In the genomic region with DNA sequence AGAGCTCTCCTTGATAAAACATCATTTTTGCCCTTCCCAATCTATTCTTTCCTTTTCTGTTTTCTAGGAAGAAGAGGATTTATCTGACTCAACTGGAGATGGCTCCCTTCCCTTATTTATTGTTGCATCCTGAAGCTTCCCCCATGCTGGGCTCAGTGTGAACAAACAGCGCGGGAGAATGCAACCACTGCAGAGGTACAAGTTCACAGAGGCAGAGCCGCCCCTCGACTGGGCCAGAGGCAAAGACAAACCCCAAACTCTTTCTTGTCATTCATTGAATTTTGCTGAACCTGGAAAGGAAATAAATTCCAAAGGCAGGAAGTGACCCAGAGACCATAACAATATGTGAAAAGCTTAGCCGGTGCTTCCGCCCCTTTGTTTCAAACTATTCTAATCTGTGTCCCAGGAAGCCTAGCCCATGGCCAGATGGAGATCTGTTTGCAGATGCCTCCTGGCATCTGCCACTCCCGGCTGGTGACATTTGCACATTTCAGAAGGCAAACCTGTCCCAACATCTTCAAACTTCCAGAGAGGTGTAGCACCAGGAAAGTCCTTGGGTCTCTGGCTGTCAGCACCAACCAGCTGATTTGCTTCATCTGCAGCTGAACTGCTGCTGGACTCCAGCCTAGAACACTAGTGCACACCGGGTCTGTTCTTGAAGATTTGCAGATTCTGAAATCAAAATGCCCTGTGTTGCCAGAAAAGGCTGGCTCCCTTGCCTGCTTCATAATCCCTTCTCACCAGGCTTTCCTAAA, we compare ENCODE assay signal across 1 cellular context.
A peak's percentile ranks its signal among the peaks of the same experiment; 100 is the strongest.
TF ChIP-seq lines count a peak whose summit lies in the region.

No MANE protein-coding gene starts in this region.

TF ChIP-seq in HepG2, 621 proteins besides CTCF, POLR2A, EP300 and RAD21 (continued from another document and continues in another):
- TF ChIP-seq ETS1 (CRISPR knock-in tag; IDR thresholded peaks at IDR 0.05) (no peak), DDIT3 (CRISPR knock-in tag; IDR thresholded peaks at IDR 0.05) (no peak), ZNF17 (CRISPR knock-in tag; IDR thresholded peaks at IDR 0.05) (no peak), HDAC1 (CRISPR knock-in tag; IDR thresholded peaks at IDR 0.05) (no peak), ZNF253 (CRISPR knock-in tag; IDR thresholded peaks at IDR 0.05; ENCODE audit: borderline replicate concordance) (no peak), ZC3H13 (CRISPR knock-in tag; IDR thresholded peaks at IDR 0.05) (no peak), NONO (IDR thresholded peaks at IDR 0.05) (no peak), NONO (CRISPR knock-in tag; conservative IDR thresholded peaks at IDR 0.05) (peak; percentile 36; the same call in 1 of the 2 replicates), YEATS2 (CRISPR knock-in tag; IDR thresholded peaks at IDR 0.05; ENCODE audit: borderline replicate concordance) (no peak), SNRNP70 (IDR thresholded peaks at IDR 0.05; ENCODE audit: low read depth, low read length) (no peak), ZNF556 (CRISPR knock-in tag; IDR thresholded peaks at IDR 0.05; ENCODE audit: borderline replicate concordance) (no peak; the same call in 1 of the 2 replicates), NBN (conservative IDR thresholded peaks at IDR 0.05) (no peak), ZNF296 (CRISPR knock-in tag; conservative IDR thresholded peaks at IDR 0.05) (no peak), FOXO1 (CRISPR knock-in tag; IDR thresholded peaks at IDR 0.05) (peak; percentile 51; the same call in 1 of the 2 replicates), IRF9 (CRISPR knock-in tag; IDR thresholded peaks at IDR 0.05; ENCODE audit: borderline replicate concordance) (no peak), NKX3-1 (CRISPR knock-in tag; IDR thresholded peaks at IDR 0.05) (peak; percentile 76; the same call in 1 of the 2 replicates), ZNF83 (CRISPR knock-in tag; IDR thresholded peaks at IDR 0.05; ENCODE audit: borderline replicate concordance) (no peak), MLLT10 (CRISPR knock-in tag; IDR thresholded peaks at IDR 0.05) (no peak), ZNF691 (CRISPR knock-in tag; IDR thresholded peaks at IDR 0.05; ENCODE audit: borderline replicate concordance, low read depth) (no peak; the same call in 1 of the 2 replicates), ZNF333 (CRISPR knock-in tag; IDR thresholded peaks at IDR 0.05; ENCODE audit: borderline replicate concordance) (no peak), ZNF781 (CRISPR knock-in tag; IDR thresholded peaks at IDR 0.05; ENCODE audit: borderline replicate concordance, not compliant biosample characterization) (peak; percentile 43), ZNF891 (CRISPR knock-in tag; IDR thresholded peaks at IDR 0.05) (no peak), ZNF589 (CRISPR knock-in tag; conservative IDR thresholded peaks at IDR 0.05) (no peak), CBX1 (IDR thresholded peaks at IDR 0.05; ENCODE audit: low read depth) (peak; percentile 22), BCLAF1 (IDR thresholded peaks at IDR 0.05) (no peak), KLF11 (CRISPR knock-in tag; IDR thresholded peaks at IDR 0.05) (peak; percentile 73), ZMYM4 (CRISPR knock-in tag; IDR thresholded peaks at IDR 0.05) (no peak), ZBTB20 (CRISPR knock-in tag; IDR thresholded peaks at IDR 0.05; ENCODE audit: borderline replicate concordance, low read depth) (0 out of 2 replicates have a peak, but pooled peaks have one; percentile 48), ZNF644 (CRISPR knock-in tag; IDR thresholded peaks at IDR 0.05; ENCODE audit: low read depth) (no peak), FOXK2 (IDR thresholded peaks at IDR 0.05) (no peak), ZNF281 (CRISPR knock-in tag; IDR thresholded peaks at IDR 0.05; ENCODE audit: borderline replicate concordance) (no peak), ZNF230 (CRISPR knock-in tag; IDR thresholded peaks at IDR 0.05) (no peak; the same call in none of the 2 replicates), ZNF850 (CRISPR knock-in tag; conservative IDR thresholded peaks at IDR 0.05) (no peak), ZNF180 (CRISPR knock-in tag; IDR thresholded peaks at IDR 0.05; ENCODE audit: borderline replicate concordance, low read depth) (no peak), ZNF510 (CRISPR knock-in tag; IDR thresholded peaks at IDR 0.05; ENCODE audit: low read depth) (no peak; the same call in 1 of the 2 replicates)
- TF ChIP-seq, protein P1, sequence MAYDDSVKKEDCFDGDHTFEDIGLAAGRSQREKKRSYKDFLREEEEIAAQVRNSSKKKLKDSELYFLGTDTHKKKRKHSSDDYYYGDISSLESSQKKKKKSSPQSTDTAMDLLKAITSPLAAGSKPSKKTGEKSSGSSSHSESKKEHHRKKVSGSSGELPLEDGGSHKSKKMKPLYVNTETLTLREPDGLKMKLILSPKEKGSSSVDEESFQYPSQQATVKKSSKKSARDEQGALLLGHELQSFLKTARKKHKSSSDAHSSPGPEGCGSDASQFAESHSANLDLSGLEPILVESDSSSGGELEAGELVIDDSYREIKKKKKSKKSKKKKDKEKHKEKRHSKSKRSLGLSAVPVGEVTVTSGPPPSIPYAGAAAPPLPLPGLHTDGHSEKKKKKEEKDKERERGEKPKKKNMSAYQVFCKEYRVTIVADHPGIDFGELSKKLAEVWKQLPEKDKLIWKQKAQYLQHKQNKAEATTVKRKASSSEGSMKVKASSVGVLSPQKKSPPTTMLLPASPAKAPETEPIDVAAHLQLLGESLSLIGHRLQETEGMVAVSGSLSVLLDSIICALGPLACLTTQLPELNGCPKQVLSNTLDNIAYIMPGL (CRISPR knock-in tag; IDR thresholded peaks at IDR 0.05; ENCODE audit: borderline replicate concordance in 1 of 2, low read depth in 1 of 2) = peak in 1 of 2 experiments; percentile 65; a peak in 2 of 4 replicates
- TF ChIP-seq, protein P2, sequence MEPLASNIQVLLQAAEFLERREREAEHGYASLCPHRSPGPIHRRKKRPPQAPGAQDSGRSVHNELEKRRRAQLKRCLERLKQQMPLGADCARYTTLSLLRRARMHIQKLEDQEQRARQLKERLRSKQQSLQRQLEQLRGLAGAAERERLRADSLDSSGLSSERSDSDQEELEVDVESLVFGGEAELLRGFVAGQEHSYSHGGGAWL (CRISPR knock-in tag; IDR thresholded peaks at IDR 0.05) = peak; percentile 35; the same call in 1 of the 2 replicates
- TF ChIP-seq, protein P3, sequence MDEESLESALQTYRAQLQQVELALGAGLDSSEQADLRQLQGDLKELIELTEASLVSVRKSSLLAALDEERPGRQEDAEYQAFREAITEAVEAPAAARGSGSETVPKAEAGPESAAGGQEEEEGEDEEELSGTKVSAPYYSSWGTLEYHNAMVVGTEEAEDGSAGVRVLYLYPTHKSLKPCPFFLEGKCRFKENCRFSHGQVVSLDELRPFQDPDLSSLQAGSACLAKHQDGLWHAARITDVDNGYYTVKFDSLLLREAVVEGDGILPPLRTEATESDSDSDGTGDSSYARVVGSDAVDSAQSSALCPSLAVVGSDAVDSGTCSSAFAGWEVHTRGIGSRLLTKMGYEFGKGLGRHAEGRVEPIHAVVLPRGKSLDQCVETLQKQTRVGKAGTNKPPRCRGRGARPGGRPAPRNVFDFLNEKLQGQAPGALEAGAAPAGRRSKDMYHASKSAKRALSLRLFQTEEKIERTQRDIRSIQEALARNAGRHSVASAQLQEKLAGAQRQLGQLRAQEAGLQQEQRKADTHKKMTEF (CRISPR knock-in tag; IDR thresholded peaks at IDR 0.05) = no peak
- TF ChIP-seq, protein P4, sequence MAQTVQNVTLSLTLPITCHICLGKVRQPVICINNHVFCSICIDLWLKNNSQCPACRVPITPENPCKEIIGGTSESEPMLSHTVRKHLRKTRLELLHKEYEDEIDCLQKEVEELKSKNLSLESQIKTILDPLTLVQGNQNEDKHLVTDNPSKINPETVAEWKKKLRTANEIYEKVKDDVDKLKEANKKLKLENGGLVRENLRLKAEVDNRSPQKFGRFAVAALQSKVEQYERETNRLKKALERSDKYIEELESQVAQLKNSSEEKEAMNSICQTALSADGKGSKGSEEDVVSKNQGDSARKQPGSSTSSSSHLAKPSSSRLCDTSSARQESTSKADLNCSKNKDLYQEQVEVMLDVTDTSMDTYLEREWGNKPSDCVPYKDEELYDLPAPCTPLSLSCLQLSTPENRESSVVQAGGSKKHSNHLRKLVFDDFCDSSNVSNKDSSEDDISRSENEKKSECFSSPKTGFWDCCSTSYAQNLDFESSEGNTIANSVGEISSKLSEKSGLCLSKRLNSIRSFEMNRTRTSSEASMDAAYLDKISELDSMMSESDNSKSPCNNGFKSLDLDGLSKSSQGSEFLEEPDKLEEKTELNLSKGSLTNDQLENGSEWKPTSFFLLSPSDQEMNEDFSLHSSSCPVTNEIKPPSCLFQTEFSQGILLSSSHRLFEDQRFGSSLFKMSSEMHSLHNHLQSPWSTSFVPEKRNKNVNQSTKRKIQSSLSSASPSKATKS (CRISPR knock-in tag; IDR thresholded peaks at IDR 0.05) = no peak
- TF ChIP-seq, protein P5, sequence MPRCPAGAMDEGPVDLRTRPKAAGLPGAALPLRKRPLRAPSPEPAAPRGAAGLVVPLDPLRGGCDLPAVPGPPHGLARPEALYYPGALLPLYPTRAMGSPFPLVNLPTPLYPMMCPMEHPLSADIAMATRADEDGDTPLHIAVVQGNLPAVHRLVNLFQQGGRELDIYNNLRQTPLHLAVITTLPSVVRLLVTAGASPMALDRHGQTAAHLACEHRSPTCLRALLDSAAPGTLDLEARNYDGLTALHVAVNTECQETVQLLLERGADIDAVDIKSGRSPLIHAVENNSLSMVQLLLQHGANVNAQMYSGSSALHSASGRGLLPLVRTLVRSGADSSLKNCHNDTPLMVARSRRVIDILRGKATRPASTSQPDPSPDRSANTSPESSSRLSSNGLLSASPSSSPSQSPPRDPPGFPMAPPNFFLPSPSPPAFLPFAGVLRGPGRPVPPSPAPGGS (CRISPR knock-in tag; IDR thresholded peaks at IDR 0.05) = 0 out of 2 replicates have a peak, but pooled peaks have one; percentile 37
